Comparison of ENCODE assay signal across 8 cellular contexts in genomic region chr11:76799061-76799804, GRCh38. TPM values are rescaled to one million over a fixed set of nuclear protein-coding genes. Genes with fewer than 3 reads are reported as not detected.
A peak's percentile ranks its signal among the peaks of the same experiment; 100 is the strongest.
DNase-seq lines count a peak whose midpoint lies in the region; ATAC-seq and TF ChIP-seq lines count a peak whose summit lies in the region.

No MANE protein-coding gene starts in this region.

- CTCF ChIA-PET in activated CD8-positive, alpha-beta memory T cell treated with anti-CD3 and anti-CD28 coated beads, Interleukin-2, amount 10 ng/mL, durations not matched to agents 7 days and 5 days (lab: Charles Lee) = interaction anchor here (0.6 to 7.4 kb wide), 30 partner anchors 9 to 292 kb away, joined by 3 to 81 read pairs (median 4); partner anchors contain the start of gene TSKU

- peak; percentile 78 for DNase-seq in NCI-H82 (lab: John Stamatoyannopoulos, UW)
- DNase-seq in activated CD8-positive, alpha-beta memory T cell treated with anti-CD3 and anti-CD28 coated beads, Interleukin-2, amount 10 ng/mL, durations not matched to agents 7 days and 5 days = peak; percentile 82
- DNase-seq in endothelial cell (ENCODE audit: low spot score) = peak; percentile 92
- DNase-seq in mesothelial cell of epicardium (ENCODE audit: low spot score in 2 of 2, unreplicated experiment in 2 of 2) = peak; percentile 75 to 86
- DNase-seq in stimulated activated CD8-positive, alpha-beta memory T cell treated with anti-CD3 and anti-CD28 coated beads, Interleukin-15, amount 100 ng/mL, for 48 hours (ENCODE audit: low read depth in 2 of 2) = peak; percentile 62 to 69

- H3K4me3 Mint-ChIP-seq in activated CD8-positive, alpha-beta memory T cell treated with anti-CD3 and anti-CD28 coated beads, Interleukin-2, amount 10 ng/mL, durations not matched to agents 7 days and 5 days = no peak overlapping the region
- no peak overlapping the region for H3K4me3 Mint-ChIP-seq in endothelial cell (ENCODE audit: unreplicated experiment)
- peak overlapping the region; percentile 42 for H3K4me3 Mint-ChIP-seq in mesothelial cell of epicardium

- TF ChIP-seq CTCF in endothelial cell (IDR thresholded peaks at IDR 0.05; ENCODE audit: unreplicated experiment) (peak; percentile 95), mesothelial cell of epicardium (IDR thresholded peaks at IDR 0.05; ENCODE audit: unreplicated experiment) (peak; percentile 87)

- H3K27ac Mint-ChIP-seq in activated CD8-positive, alpha-beta memory T cell treated with anti-CD3 and anti-CD28 coated beads, Interleukin-2, amount 10 ng/mL, durations not matched to agents 7 days and 5 days = no peak overlapping the region
- H3K27ac Mint-ChIP-seq in endothelial cell (ENCODE audit: unreplicated experiment) = no peak overlapping the region
- H3K27ac Mint-ChIP-seq in mesothelial cell of epicardium = no peak overlapping the region

- peaks cover 18% of the 10 kb centered on the region for H3K4me1 Mint-ChIP-seq in activated CD8-positive, alpha-beta memory T cell treated with anti-CD3 and anti-CD28 coated beads, Interleukin-2, amount 10 ng/mL, durations not matched to agents 7 days and 5 days
- no peaks in the 10 kb centered on the region for H3K4me1 Mint-ChIP-seq in endothelial cell (ENCODE audit: unreplicated experiment)
- peaks cover 5% of the 10 kb centered on the region for H3K4me1 Mint-ChIP-seq in mesothelial cell of epicardium

- no peaks in the 10 kb centered on the region for H3K9me3 Mint-ChIP-seq in activated CD8-positive, alpha-beta memory T cell treated with anti-CD3 and anti-CD28 coated beads, Interleukin-2, amount 10 ng/mL, durations not matched to agents 7 days and 5 days (ENCODE audit: low read depth)
- H3K9me3 Mint-ChIP-seq in endothelial cell (ENCODE audit: unreplicated experiment) = no peaks in the 10 kb centered on the region
- no peaks in the 10 kb centered on the region for H3K9me3 Mint-ChIP-seq in mesothelial cell of epicardium

- no peaks in the 10 kb centered on the region for H3K36me3 Mint-ChIP-seq in activated CD8-positive, alpha-beta memory T cell treated with anti-CD3 and anti-CD28 coated beads, Interleukin-2, amount 10 ng/mL, durations not matched to agents 7 days and 5 days
- peaks cover 3% of the 10 kb centered on the region for H3K36me3 Mint-ChIP-seq in endothelial cell (ENCODE audit: low read depth, unreplicated experiment)
- peaks cover 2% of the 10 kb centered on the region for H3K36me3 Mint-ChIP-seq in mesothelial cell of epicardium

- H3K27me3 Mint-ChIP-seq in activated CD8-positive, alpha-beta memory T cell treated with anti-CD3 and anti-CD28 coated beads, Interleukin-2, amount 10 ng/mL, durations not matched to agents 7 days and 5 days = peaks cover 12% of the 10 kb centered on the region
- H3K27me3 Mint-ChIP-seq in endothelial cell (ENCODE audit: unreplicated experiment) (peaks cover 6% of the 10 kb centered on the region), mesothelial cell of epicardium (ENCODE audit: low read depth) (no peaks in the 10 kb centered on the region)

- ATAC-seq in GM18502 (IDR thresholded peaks at IDR 0.05; ENCODE audit: poor library complexity, unreplicated experiment) (peak; percentile 62), HG02981 (IDR thresholded peaks at IDR 0.05; ENCODE audit: unreplicated experiment) (peak; percentile 79), GM19324 (IDR thresholded peaks at IDR 0.05; ENCODE audit: low FRiP score, unreplicated experiment) (no peak)
- peak; percentile 95 for ATAC-seq in activated CD8-positive, alpha-beta memory T cell treated with anti-CD3 and anti-CD28 coated beads, Interleukin-2, amount 10 ng/mL, durations not matched to agents 7 days and 5 days

RNA-seq across cellular contexts. Expression of gene TSKU, which starts 16.1 kb away (rescaled TPM):
- total RNA-seq in activated CD8-positive, alpha-beta memory T cell treated with anti-CD3 and anti-CD28 coated beads, Interleukin-2, amount 10 ng/mL, durations not matched to agents 7 days and 5 days = 1 to 10 TPM in 1 of 2 experiments, under 1 TPM in 1; 0.35 to 1.5 TPM
- total RNA-seq in endothelial cell (ENCODE audit: unreplicated experiment) (29.9 TPM), mesothelial cell of epicardium (39.3 to 43.7 TPM (median 42.8 TPM) in 3 replicates)

Comparison
In these comparisons a context has a peak if more than half of its experiments do, and no peak if none do; other contexts are left out.
1. RNA of gene TSKU, which starts 16.1 kb away (total RNA-seq): 39.3 to 43.7 TPM in mesothelial cell of epicardium and 29.9 TPM in endothelial cell (single experiment); 0.35 to 1.5 TPM in activated CD8-positive, alpha-beta memory T cell treated with anti-CD3 and anti-CD28 coated beads, Interleukin-2, amount 10 ng/mL, durations not matched to agents 7 days and 5 days; every median in the first group is over 10 times any median in the second.
2. Peak in every context shown above with its lines, with median percentiles within 50 percentile points of each other: DNase-seq.